In genomic region chr5:112419050-112419595, GRCh38 we compare ENCODE assay signal across 8 cellular contexts. TPM values are rescaled to one million over a fixed set of nuclear protein-coding genes. Genes with fewer than 3 reads are reported as not detected.
DNase-seq lines count a peak whose midpoint lies in the region; TF ChIP-seq lines count a peak whose summit lies in the region.

A gene with protein sequence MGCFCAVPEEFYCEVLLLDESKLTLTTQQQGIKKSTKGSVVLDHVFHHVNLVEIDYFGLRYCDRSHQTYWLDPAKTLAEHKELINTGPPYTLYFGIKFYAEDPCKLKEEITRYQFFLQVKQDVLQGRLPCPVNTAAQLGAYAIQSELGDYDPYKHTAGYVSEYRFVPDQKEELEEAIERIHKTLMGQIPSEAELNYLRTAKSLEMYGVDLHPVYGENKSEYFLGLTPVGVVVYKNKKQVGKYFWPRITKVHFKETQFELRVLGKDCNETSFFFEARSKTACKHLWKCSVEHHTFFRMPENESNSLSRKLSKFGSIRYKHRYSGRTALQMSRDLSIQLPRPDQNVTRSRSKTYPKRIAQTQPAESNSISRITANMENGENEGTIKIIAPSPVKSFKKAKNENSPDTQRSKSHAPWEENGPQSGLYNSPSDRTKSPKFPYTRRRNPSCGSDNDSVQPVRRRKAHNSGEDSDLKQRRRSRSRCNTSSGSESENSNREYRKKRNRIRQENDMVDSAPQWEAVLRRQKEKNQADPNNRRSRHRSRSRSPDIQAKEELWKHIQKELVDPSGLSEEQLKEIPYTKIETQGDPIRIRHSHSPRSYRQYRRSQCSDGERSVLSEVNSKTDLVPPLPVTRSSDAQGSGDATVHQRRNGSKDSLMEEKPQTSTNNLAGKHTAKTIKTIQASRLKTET (minus strand): TSS chr5:112419277. CDS start chr5:112419039, 238 bp downstream.

- peak within 1 kb of the TSS in 6 of 8 donors; percentile 2 to 81 (median 23) for H3K27ac Mint-ChIP-seq in CD8-positive, alpha-beta memory T cell

- POLR2A ChIA-PET in CD8-positive, alpha-beta memory T cell (lab: Charles Lee): no interaction called here

- H3K36me3 ChIP-seq in CD8-positive, alpha-beta memory T cell (ENCODE audit: insufficient read depth, low read length): no peaks in the 10 kb centered on the region
- H3K36me3 ChIP-seq in GM23248 (ENCODE audit: low read depth) (no peaks in the 10 kb centered on the region), SU-DHL-6 (ENCODE audit: low read length) (no peaks in the 10 kb centered on the region), esophagus (ENCODE audit: control insufficient read depth in 2 of 2, insufficient read depth in 2 of 2, low read length in 1 of 2) (no peaks in the 10 kb centered on the region), mucosa of stomach (ENCODE audit: control insufficient read depth, insufficient read depth, low read length) (no peaks in the 10 kb centered on the region), urinary bladder (ENCODE audit: insufficient read depth) (no peaks in the 10 kb centered on the region)

- peaks cover 10% of the 10 kb centered on the region for H3K27me3 ChIP-seq in CD8-positive, alpha-beta memory T cell (ENCODE audit: insufficient read depth, low read length, poor library complexity, severe bottlenecking)
- H3K27me3 ChIP-seq in GM23248 (replicated peaks; ENCODE audit: insufficient read depth) (peaks cover 52% of the 10 kb centered on the region), SU-DHL-6 (ENCODE audit: low read length) (no peaks in the 10 kb centered on the region), esophagus (ENCODE audit: control insufficient read depth in 1 of 2, insufficient read depth in 2 of 2, low read length in 2 of 2) (peaks cover 0 to 3% of the 10 kb centered on the region in 2 donors), mucosa of stomach (ENCODE audit: control insufficient read depth, insufficient read depth, low read length) (no peaks in the 10 kb centered on the region)

- H3K27me3 Mint-ChIP-seq in CD8-positive, alpha-beta memory T cell: peaks cover 26 to 65% of the 10 kb centered on the region in 2 donors

- H3K9ac ChIP-seq in GM23248 (no peak within 1 kb of the TSS), SU-DHL-6 (ENCODE audit: low read length) (no peak within 1 kb of the TSS), mucosa of stomach (ENCODE audit: low read length) (peak within 1 kb of the TSS; percentile 55)

- H2AFZ ChIP-seq in GM23248 (peak within 1 kb of the TSS; percentile 77), SU-DHL-6 (ENCODE audit: low read depth, low read length, severe bottlenecking) (peak within 1 kb of the TSS; percentile 46)

- CTCF ChIA-PET in CD8-positive, alpha-beta memory T cell (lab: Charles Lee): no interaction called here

- peak in 1 of 5 donors; percentile 1 for DNase-seq in CD8-positive, alpha-beta memory T cell
- peak; percentile 40 for DNase-seq in GM23248
- no peak for DNase-seq in NCI-H2081 treated with DMSO at 0.1 percent for 48 hours (lab: John Stamatoyannopoulos, UW)
- DNase-seq in AML-193 (lab: John Stamatoyannopoulos, UW): no peak

- H3K9me3 Mint-ChIP-seq in CD8-positive, alpha-beta memory T cell: peaks cover 0 to 5% (median 0%) of the 10 kb centered on the region in 5 donors

- H3K4me3 Mint-ChIP-seq in CD8-positive, alpha-beta memory T cell: peak within 1 kb of the TSS; percentile 77 to 91 (median 83)

- no peaks in the 10 kb centered on the region for H3K9me3 ChIP-seq in CD8-positive, alpha-beta memory T cell (ENCODE audit: low read length)
- no peaks in the 10 kb centered on the region for H3K9me3 ChIP-seq in GM23248 (ENCODE audit: low read depth)
- no peaks in the 10 kb centered on the region for H3K9me3 ChIP-seq in SU-DHL-6 (ENCODE audit: insufficient read depth, low read length)
- H3K9me3 ChIP-seq in esophagus (ENCODE audit: control insufficient read depth in 2 of 2, insufficient read depth in 1 of 2, low read depth in 1 of 2, low read length in 1 of 2): no peaks in the 10 kb centered on the region
- H3K9me3 ChIP-seq in mucosa of stomach (ENCODE audit: control insufficient read depth, low read length): no peaks in the 10 kb centered on the region

- H3K4me3 ChIP-seq in CD8-positive, alpha-beta memory T cell (ENCODE audit: low read length): peak within 1 kb of the TSS; percentile 13
- H3K4me3 ChIP-seq in GM23248 (peak within 1 kb of the TSS; percentile 70), SU-DHL-6 (ENCODE audit: insufficient read depth, low read length, poor library complexity, severe bottlenecking) (peak within 1 kb of the TSS; percentile 33), esophagus (ENCODE audit: low read depth in 1 of 2, low read length in 2 of 2) (peak within 1 kb of the TSS; percentile 83 to 95), mucosa of stomach (ENCODE audit: low read length) (peak within 1 kb of the TSS; percentile 40), urinary bladder (ENCODE audit: low read depth, low read length) (peak within 1 kb of the TSS; percentile 88)

- no peaks in the 10 kb centered on the region for H3K9me2 ChIP-seq in GM23248 (ENCODE audit: insufficient read depth)
- no peaks in the 10 kb centered on the region for H3K9me2 ChIP-seq in SU-DHL-6 (replicated peaks; ENCODE audit: insufficient read depth, low read length)

- no peak for TF ChIP-seq CTCF in SU-DHL-6 (IDR thresholded peaks at IDR 0.05; ENCODE audit: insufficient read depth, low read length, poor library complexity, severe bottlenecking)

- peak within 1 kb of the TSS; percentile 76 for H3K4me2 ChIP-seq in GM23248 (ENCODE audit: unreplicated experiment)
- peak within 1 kb of the TSS; percentile 33 for H3K4me2 ChIP-seq in SU-DHL-6 (ENCODE audit: low read depth, low read length, poor library complexity, severe bottlenecking)

- peaks cover 10 to 26% (median 19%) of the 10 kb centered on the region in 3 donors for H3K4me1 Mint-ChIP-seq in CD8-positive, alpha-beta memory T cell

- H3K36me3 Mint-ChIP-seq in CD8-positive, alpha-beta memory T cell: no peaks in the 10 kb centered on the region

- H3F3A ChIP-seq in GM23248 (ENCODE audit: insufficient read depth) (peaks cover 13% of the 10 kb centered on the region; the same call in 1 of the 2 replicates), SU-DHL-6 (ENCODE audit: insufficient read depth) (no peaks in the 10 kb centered on the region)

- peaks cover 11% of the 10 kb centered on the region for H3K4me1 ChIP-seq in CD8-positive, alpha-beta memory T cell (ENCODE audit: insufficient read depth, low read length)
- peaks cover 11% of the 10 kb centered on the region for H3K4me1 ChIP-seq in GM23248 (ENCODE audit: insufficient read depth)
- peaks cover 0 to 1% of the 10 kb centered on the region in 2 donors for H3K4me1 ChIP-seq in esophagus (ENCODE audit: control insufficient read depth in 2 of 2, insufficient read depth in 2 of 2, low read length in 1 of 2)
- H3K4me1 ChIP-seq in mucosa of stomach (ENCODE audit: control insufficient read depth, insufficient read depth, low read length): no peaks in the 10 kb centered on the region
- H3K4me1 ChIP-seq in urinary bladder (ENCODE audit: insufficient read depth): no peaks in the 10 kb centered on the region

- H3K79me2 ChIP-seq in GM23248 (ENCODE audit: insufficient read depth): no peaks in the 10 kb centered on the region
- no peaks in the 10 kb centered on the region for H3K79me2 ChIP-seq in SU-DHL-6 (ENCODE audit: insufficient read depth, low read length)

- in situ Hi-C loops in GM23248 (cut with MboI): no loop called here

- H3K27ac ChIP-seq in CD8-positive, alpha-beta memory T cell (ENCODE audit: low read depth, low read length): no peak within 1 kb of the TSS
- H3K27ac ChIP-seq in GM23248: no peak within 1 kb of the TSS
- H3K27ac ChIP-seq in SU-DHL-6 (ENCODE audit: low read depth, low read length): no peak within 1 kb of the TSS
- H3K27ac ChIP-seq in esophagus (ENCODE audit: low read depth in 2 of 2, low read length in 1 of 2): peak within 1 kb of the TSS; percentile 84 to 94
- H3K27ac ChIP-seq in urinary bladder (ENCODE audit: low read depth): peak within 1 kb of the TSS; percentile 84

- H4K20me1 ChIP-seq in GM23248 (ENCODE audit: insufficient read depth) (no peaks in the 10 kb centered on the region), SU-DHL-6 (ENCODE audit: low read depth, low read length) (no peaks in the 10 kb centered on the region)

- 2 to 3% methylated on average over 50 to 55 of the region's 70 CpGs for WGBS in GM23248 (ENCODE audit: low coverage in 1 of 2, low lambda C conversion rate in 2 of 2, missing lambda C conversion rate in 2 of 2), 2 experiments
- 0 to 1% methylated on average over 67 to 70 of the region's 70 CpGs for WGBS in esophagus, 2 donors
- under 1% methylated on average over 70 of the region's 70 CpGs for WGBS in urinary bladder

RNA-seq across cellular contexts. Expression of the gene that starts here (rescaled TPM):
- total RNA-seq in CD8-positive, alpha-beta memory T cell: under 1 TPM; 0.04 to 0.31 TPM
- 0.45 TPM for polyA plus RNA-seq in CD8-positive, alpha-beta memory T cell
- 0.11 and 1.8 TPM in 2 replicates for total RNA-seq in GM23248 (2014; rRNA removed; shearing (Covaris generic))
- 0.42 and 0.76 TPM in 2 replicates for polyA plus RNA-seq in GM23248 (2016; fragmentation: Nextera tagmentation; extraction: Ambion mirVana)
- polyA plus RNA-seq in esophagus: 10 to 100 TPM in 1 of 2 donors, 1 to 10 TPM in 1; 9.6 to 11.8 TPM
- 49.4 TPM for total RNA-seq in urinary bladder
- polyA plus RNA-seq in urinary bladder: 5.0 TPM

Comparison
In these comparisons a context has a peak if more than half of its experiments do, and no peak if none do; other contexts are left out.
1. RNA of the gene that starts here (total RNA-seq): 49.4 TPM in urinary bladder (single experiment); 0.04 to 0.31 TPM in CD8-positive, alpha-beta memory T cell and 0.11 to 1.8 TPM in GM23248; every median in the first group is over 10 times any median in the second.
2. H3K27ac ChIP-seq: peak in esophagus (2 of 2) and urinary bladder (single experiment); none in CD8-positive, alpha-beta memory T cell (single experiment), GM23248 (single experiment) and SU-DHL-6 (single experiment).
3. H3K4me3 ChIP-seq: peak in every context shown above with its lines; median percentile 89 in esophagus; 88 in urinary bladder; 70 in GM23248; 40 in mucosa of stomach; 33 in SU-DHL-6; 13 in CD8-positive, alpha-beta memory T cell.